ENCODE assay signal across 9 cellular contexts in the genomic region with DNA sequence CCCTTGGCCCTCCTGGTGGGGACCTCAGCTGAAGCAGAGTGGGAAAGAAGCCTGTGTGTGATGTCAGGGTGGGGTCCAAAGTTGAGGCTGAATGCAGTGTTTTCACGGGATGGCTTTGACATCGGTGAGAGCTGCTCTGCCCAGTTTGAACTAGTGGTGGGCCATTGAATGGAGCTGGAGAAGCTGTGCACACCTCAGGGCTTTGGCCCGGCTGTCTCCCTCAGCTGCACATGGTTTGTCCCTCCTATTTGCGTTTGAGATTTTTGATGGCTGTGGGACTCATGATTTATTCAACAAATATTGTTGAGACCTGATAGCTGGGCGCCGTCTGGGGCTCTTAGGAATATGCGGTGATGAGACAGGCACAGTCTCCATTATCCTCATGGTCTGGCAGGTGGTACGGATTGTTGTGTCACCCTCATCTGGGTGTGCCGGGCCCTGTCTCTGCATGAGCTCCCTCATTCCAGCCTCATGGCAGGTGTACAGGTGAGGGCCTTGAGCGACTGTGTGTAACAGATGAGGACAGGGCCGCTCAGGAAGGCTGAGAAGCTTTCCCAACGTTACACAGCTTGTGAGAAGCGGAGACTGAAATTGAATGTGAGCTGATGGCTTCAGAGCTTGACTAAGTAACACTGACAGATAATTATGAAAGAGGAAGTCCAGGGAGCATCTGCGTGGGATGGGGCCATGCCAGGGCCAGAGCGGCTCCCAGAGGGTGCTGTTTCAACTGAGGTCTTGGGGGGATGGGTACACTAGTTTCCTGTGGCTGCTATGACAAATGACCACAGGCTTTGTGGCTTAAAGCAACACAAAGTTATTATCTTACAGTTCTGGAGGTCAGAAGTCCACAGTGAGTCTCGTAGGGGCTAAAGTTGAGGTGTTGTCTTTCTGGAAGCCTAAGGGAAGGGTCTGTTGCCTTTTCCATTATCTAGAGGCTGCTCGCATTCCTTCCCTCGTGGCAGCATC. TPM values are rescaled to one million over a fixed set of nuclear protein-coding genes. Genes with fewer than 3 reads are reported as not detected.
DNase-seq lines count a peak whose midpoint lies in the region; ATAC-seq, FAIRE-seq and TF ChIP-seq lines count a peak whose summit lies in the region.
"Had no signal": no experiment of that assay in that cellular context is flagged by ENCODE, and none has a peak within 500 bp of the region (broad histone marks: within the 10 kb centered on the region; RNA-seq: fewer than 3 reads in every experiment).

No MANE protein-coding gene starts in this region.

- H3K4me1 ChIP-seq in DOHH2 (ENCODE audit: control insufficient read depth, low read length) (peaks cover 75% of the 10 kb centered on the region), small intestine (ENCODE audit: control insufficient read depth in 2 of 2, insufficient read depth in 1 of 2, low read depth in 1 of 2, low read length in 1 of 2) (peaks cover 11 to 38% of the 10 kb centered on the region in 2 donors)

- DNase-seq in RPMI8226, result peak; percentile 83
- peak; percentile 79 for DNase-seq in Right ventricle myocardium superior
- DNase-seq in small intestine, result peak; percentile 34
- no peak for DNase-seq in NCI-H82 (lab: John Stamatoyannopoulos, UW)
- no peak for DNase-seq in effector CD8-positive, alpha-beta T cell (lab: John Stamatoyannopoulos, UW)

- peak overlapping the region; percentile 90 for H3K27ac ChIP-seq in DOHH2 (ENCODE audit: low read depth, low read length)
- H3K27ac ChIP-seq in small intestine (ENCODE audit: low read depth in 1 of 2, low read length in 1 of 2), result peak overlapping the region in 1 of 2 donors; percentile 82
- H3K27ac ChIP-seq: SJSA1 had no signal

- H3F3A ChIP-seq in DOHH2 (ENCODE audit: control insufficient read depth, insufficient read depth), result peaks cover 20% of the 10 kb centered on the region

- H3K4me2 ChIP-seq in DOHH2 (ENCODE audit: low read length), result peak overlapping the region; percentile 75

- H3K36me3 ChIP-seq in DOHH2 (ENCODE audit: control insufficient read depth, low read length) (no peaks in the 10 kb centered on the region; the same call in 1 of the 2 replicates), small intestine (ENCODE audit: control insufficient read depth in 2 of 2, insufficient read depth in 2 of 2, low read length in 2 of 2) (no peaks in the 10 kb centered on the region)

- no peaks in the 10 kb centered on the region; the same call in none of the 2 replicates for H4K20me1 ChIP-seq in DOHH2 (ENCODE audit: control insufficient read depth, insufficient read depth, low read depth, low read length)

- FAIRE-seq in small intestine (lab: Jason Lieb, UNC), result no peak

- H3K27me3 ChIP-seq in DOHH2 (ENCODE audit: control insufficient read depth, low read length) (no peaks in the 10 kb centered on the region), small intestine (ENCODE audit: control insufficient read depth in 2 of 2, insufficient read depth in 2 of 2, low read length in 2 of 2) (no peaks in the 10 kb centered on the region)
- H3K27me3 ChIP-seq: SJSA1 had no signal

- no peaks in the 10 kb centered on the region for H3K9me3 ChIP-seq in DOHH2 (ENCODE audit: control insufficient read depth, insufficient read depth, low read length)
- H3K9me3 ChIP-seq in small intestine (ENCODE audit: control insufficient read depth, low read depth), result no peaks in the 10 kb centered on the region
- H3K9me3 ChIP-seq: SJSA1 had no signal

- H3K4me3 ChIP-seq in DOHH2 (ENCODE audit: low read length) (peak overlapping the region; percentile 63), small intestine (ENCODE audit: low read depth in 1 of 2, low read length in 2 of 2) (no peak overlapping the region)
- H3K4me3 ChIP-seq: SJSA1 had no signal

- peaks cover 58% of the 10 kb centered on the region for H3K79me2 ChIP-seq in DOHH2 (ENCODE audit: control insufficient read depth, low read length)

- WGBS in small intestine, 3 donors, result 70 to 73% (median 73%) methylated on average over 18 of the region's 18 CpGs

- no peak for TF ChIP-seq CTCF in DOHH2 (IDR thresholded peaks at IDR 0.05; ENCODE audit: low read depth, low read length, poor library complexity, severe bottlenecking)

- TF ChIP-seq POLR2A in GM19193 (IDR thresholded peaks at IDR 0.05; ENCODE audit: extremely low read depth, insufficient read depth, insufficient read length), result peak; percentile 66

- ATAC-seq in HG03103 (IDR thresholded peaks at IDR 0.05; ENCODE audit: low read depth, unreplicated experiment) (peak; percentile 75), Right ventricle myocardium superior (ENCODE audit: poor library complexity) (peak; percentile 65)

- intact Hi-C loops in Right ventricle myocardium superior (cut with DNase I), result no loop called here

- H3K9me2 ChIP-seq in DOHH2 (replicated peaks; ENCODE audit: control insufficient read depth, low read length), result no peaks in the 10 kb centered on the region

RNA-seq across cellular contexts. Expression of a gene that starts 36.5 kb away (rescaled TPM):
- total RNA-seq in Right ventricle myocardium superior, result 11.1 TPM
- polyA plus RNA-seq in small intestine, result 10 to 100 TPM; 43.8 to 74.7 (median 43.9) TPM

Comparison
In these comparisons a context has a peak if more than half of its experiments do, and no peak if none do; other contexts are left out.
1. DNase-seq: peak in RPMI8226 (single experiment), Right ventricle myocardium superior (single experiment) and small intestine (single experiment); none in NCI-H82 (single experiment) and effector CD8-positive, alpha-beta T cell (single experiment).